ENCODE assay signal across 29 cellular contexts in the genomic region with DNA sequence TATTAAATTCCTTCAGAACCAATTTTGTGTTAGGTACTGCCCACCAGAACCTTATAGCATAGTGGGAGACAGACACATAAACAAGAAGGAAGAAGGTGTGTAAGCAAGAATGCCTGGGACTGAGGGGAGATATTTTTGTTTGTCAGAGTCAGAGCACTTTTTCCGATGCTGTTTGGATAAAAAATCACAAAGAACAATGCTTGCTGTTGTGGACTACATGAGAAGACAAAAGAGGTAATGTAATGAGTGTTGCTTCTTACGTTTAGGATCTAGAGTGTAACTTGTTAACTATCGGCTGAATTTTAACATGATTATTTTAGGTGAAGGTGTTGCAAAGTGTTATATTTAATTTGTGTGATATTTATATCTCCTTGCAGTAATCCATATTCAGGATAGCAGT.
DNase-seq lines count a peak whose midpoint lies in the region; ATAC-seq and TF ChIP-seq lines count a peak whose summit lies in the region.
"Had no signal": no experiment of that assay in that cellular context is flagged by ENCODE, and none has a peak within 500 bp of the region (broad histone marks: within the 10 kb centered on the region; RNA-seq: fewer than 3 reads in every experiment).

No MANE protein-coding gene starts in this region.

- H3K27me3 ChIP-seq in CD4-positive, CD25-positive, alpha-beta regulatory T cell (ENCODE audit: control insufficient read depth, insufficient read depth, low read length), result no peaks in the 10 kb centered on the region
- no peaks in the 10 kb centered on the region for H3K27me3 ChIP-seq in IMR-90 (ENCODE audit: control insufficient read depth, insufficient read depth, low read length)
- H3K27me3 ChIP-seq: BLaER1, heart right ventricle, left lung had no signal

- BruUV-seq in IMR-90 (replicated peaks; lab: Mats Ljungman, UMichigan), result no TSS peak

- peak overlapping the region; percentile 14 for H2BK5ac ChIP-seq in IMR-90 (ENCODE audit: low read depth, low read length, poor library complexity, severe bottlenecking)

- H3K27ac Mint-ChIP-seq in CD4-positive, CD25-positive, alpha-beta regulatory T cell, result peak overlapping the region in 2 of 3 donors; percentile 47 to 61
- peak overlapping the region; percentile 29 to 36 for H3K27ac Mint-ChIP-seq in effector memory CD8-positive, alpha-beta T cell
- peak overlapping the region; percentile 7 to 82 (median 42) for H3K27ac Mint-ChIP-seq in naive thymus-derived CD8-positive, alpha-beta T cell
- H3K27ac Mint-ChIP-seq: brain, H9 had no signal

- no peak overlapping the region for H3K56ac ChIP-seq in IMR-90 (ENCODE audit: extremely low read depth, insufficient read depth, low read length)

- H3K4me3 Mint-ChIP-seq in CD4-positive, CD25-positive, alpha-beta regulatory T cell, result no peak overlapping the region
- no peak overlapping the region for H3K4me3 Mint-ChIP-seq in effector memory CD8-positive, alpha-beta T cell
- H3K4me3 Mint-ChIP-seq in naive thymus-derived CD8-positive, alpha-beta T cell, result no peak overlapping the region
- H3K4me3 Mint-ChIP-seq: brain, H9, naive B cell had no signal

- H3K36me3 Mint-ChIP-seq in CD4-positive, CD25-positive, alpha-beta regulatory T cell, result peaks cover 38% of the 10 kb centered on the region
- peaks cover 89% of the 10 kb centered on the region for H3K36me3 Mint-ChIP-seq in effector memory CD8-positive, alpha-beta T cell (ENCODE audit: insufficient read depth)
- H3K36me3 Mint-ChIP-seq in naive thymus-derived CD8-positive, alpha-beta T cell, result peaks cover under 1 to 84% (median 18%) of the 10 kb centered on the region in 3 donors

- no peak for DNase-seq in CD4-positive, CD25-positive, alpha-beta regulatory T cell
- DNase-seq in IMR-90 (no peak), NCI-H146 (lab: John Stamatoyannopoulos, UW) (no peak), left colon (no peak)
- no peak for DNase-seq in effector memory CD8-positive, alpha-beta T cell
- DNase-seq in naive thymus-derived CD8-positive, alpha-beta T cell, result no peak
- DNase-seq in activated CD4-positive, alpha-beta T cell treated with anti-CD3 and anti-CD28 coated beads, Interleukin-2, amount 50 U/mL, for 48 hours, result no peak
- DNase-seq: activated CD4-positive, alpha-beta T cell treated with anti-CD3 and anti-CD28 coated beads, Interleukin-2, amount 50 U/mL, for 1 hour; activated CD8-positive, alpha-beta memory T cell treated with anti-CD3 and anti-CD28 coated beads, Interleukin-2, amount 50 U/mL, for 4 hours; activated effector memory CD4-positive, alpha-beta T cell treated with Interleukin-2 at 50 U/mL for 16 hours; DMS79 treated with DMSO at 0.1 percent for 48 hours; effector memory CD4-positive, alpha-beta T cell; foreskin fibroblast; GF-D8; H9; heart right ventricle; left lung; naive B cell; NCI-H1092; NCI-H187; NCI-H526; SHP77; small intestine; SW 1271; trophoblast cell had no signal

- H2AFZ ChIP-seq in IMR-90 (replicated peaks; ENCODE audit: low read length, poor library complexity), result no peak overlapping the region

- H3K36me3 ChIP-seq in CD4-positive, CD25-positive, alpha-beta regulatory T cell (ENCODE audit: control insufficient read depth, insufficient read depth, low read length), result peaks cover 85% of the 10 kb centered on the region
- H3K36me3 ChIP-seq in IMR-90 (ENCODE audit: control insufficient read depth, insufficient read depth, low read length), result peaks cover 21% of the 10 kb centered on the region; the same call in 1 of the 2 replicates

- WGBS in IMR-90 (ENCODE audit: extremely low coverage in 2 of 2, insufficient read length in 1 of 2), 2 experiments, result 100% methylated on average over 1 of the region's 3 CpGs; no CpG with 5 or more reads in 1 of the 2 experiments

- no peak overlapping the region for H3K14ac ChIP-seq in IMR-90 (replicated peaks; ENCODE audit: low read depth, low read length)

- H3K4me3 ChIP-seq in CD4-positive, CD25-positive, alpha-beta regulatory T cell (ENCODE audit: low read depth, low read length), result no peak overlapping the region
- no peak overlapping the region for H3K4me3 ChIP-seq in IMR-90 (ENCODE audit: insufficient read depth, low read depth, low read length)
- H3K4me3 ChIP-seq: BLaER1, heart right ventricle, left lung had no signal

- CTCF ChIA-PET in IMR-90 (lab: Yijun Ruan, JAX), result no interaction called here

- no peaks in the 10 kb centered on the region for H3K9me3 Mint-ChIP-seq in CD4-positive, CD25-positive, alpha-beta regulatory T cell
- H3K9me3 Mint-ChIP-seq in effector memory CD8-positive, alpha-beta T cell, result no peaks in the 10 kb centered on the region
- H3K9me3 Mint-ChIP-seq in naive thymus-derived CD8-positive, alpha-beta T cell, result no peaks in the 10 kb centered on the region
- H3K9me3 Mint-ChIP-seq: brain, H9, naive B cell had no signal

- POLR2A ChIA-PET in IMR-90 (lab: Charles Lee; ENCODE audit: unreplicated experiment), result no interaction called here
- POLR2A ChIA-PET in naive thymus-derived CD8-positive, alpha-beta T cell (lab: Charles Lee), result no interaction called here

- no peak for TF ChIP-seq RAD21 in IMR-90 (IDR thresholded peaks at IDR 0.05; ENCODE audit: low read length)

- H2AK9ac ChIP-seq in IMR-90 (replicated peaks; ENCODE audit: low read depth, low read length, poor library complexity), result no peak overlapping the region

- no peak overlapping the region for H3K9ac ChIP-seq in IMR-90 (ENCODE audit: low read depth, low read length)
- H3K9ac ChIP-seq: BLaER1 had no signal

- no peak overlapping the region for H4K8ac ChIP-seq in IMR-90 (ENCODE audit: low read depth in 2 of 2, low read length in 2 of 2)

- no peaks in the 10 kb centered on the region for H3K27me3 Mint-ChIP-seq in CD4-positive, CD25-positive, alpha-beta regulatory T cell
- no peaks in the 10 kb centered on the region for H3K27me3 Mint-ChIP-seq in effector memory CD8-positive, alpha-beta T cell
- no peaks in the 10 kb centered on the region for H3K27me3 Mint-ChIP-seq in naive thymus-derived CD8-positive, alpha-beta T cell
- H3K27me3 Mint-ChIP-seq: brain, naive B cell had no signal

- ATAC-seq in CD4-positive, CD25-positive, alpha-beta regulatory T cell (ENCODE audit: low read depth in 2 of 2), result no peak
- ATAC-seq in IMR-90 (ENCODE audit: low read depth), result no peak
- no peak for ATAC-seq in effector memory CD8-positive, alpha-beta T cell (replicated peaks)
- no peak for ATAC-seq in naive thymus-derived CD8-positive, alpha-beta T cell
- ATAC-seq in left colon, result no peak
- ATAC-seq: esophagus mucosa, heart right ventricle, left lung, Panc1 had no signal

- in situ Hi-C loops in IMR-90 (cut with MboI; ENCODE audit: low sequenced_read_pairs), result no loop called here

- H4K5ac ChIP-seq in IMR-90 (ENCODE audit: low read depth, low read length), result no peak overlapping the region

- dilution Hi-C loops in IMR-90 (cut with HindIII; ENCODE audit: low sequenced_read_pairs, unreplicated experiment), result no loop called here

- H3K4ac ChIP-seq in IMR-90 (ENCODE audit: low read depth, low read length), result no peak overlapping the region

- no peak overlapping the region for H3K23ac ChIP-seq in IMR-90 (ENCODE audit: low read depth, low read length)

- no peak overlapping the region for H2AK5ac ChIP-seq in IMR-90 (ENCODE audit: low read depth, low read length)

- no peak overlapping the region for H2BK20ac ChIP-seq in IMR-90 (ENCODE audit: low read depth, low read length)

- no peaks in the 10 kb centered on the region for H4K20me1 ChIP-seq in IMR-90 (ENCODE audit: insufficient read depth, low read length)
- H4K20me1 ChIP-seq: BLaER1 had no signal

- H3K4me2 ChIP-seq in IMR-90 (ENCODE audit: low read depth, low read length), result no peak overlapping the region
- H3K4me2 ChIP-seq: BLaER1 had no signal

- no peak overlapping the region for H2BK15ac ChIP-seq in IMR-90 (ENCODE audit: low read depth, low read length)

- H3K27ac ChIP-seq in CD4-positive, CD25-positive, alpha-beta regulatory T cell (ENCODE audit: insufficient read depth, low read length, poor library complexity, severe bottlenecking), result no peak overlapping the region
- no peak overlapping the region for H3K27ac ChIP-seq in IMR-90 (ENCODE audit: insufficient read depth, low read length)
- H3K27ac ChIP-seq: BLaER1, heart right ventricle, left lung had no signal

- peaks cover 13 to 24% (median 16%) of the 10 kb centered on the region in 4 donors for H3K4me1 Mint-ChIP-seq in CD4-positive, CD25-positive, alpha-beta regulatory T cell
- H3K4me1 Mint-ChIP-seq in effector memory CD8-positive, alpha-beta T cell (ENCODE audit: low read depth in 2 of 2), result peaks cover 4 to 15% of the 10 kb centered on the region in 2 donors
- peaks cover 18 to 43% (median 35%) of the 10 kb centered on the region in 4 donors for H3K4me1 Mint-ChIP-seq in naive thymus-derived CD8-positive, alpha-beta T cell
- H3K4me1 Mint-ChIP-seq: brain, H9 had no signal

- H3K18ac ChIP-seq in IMR-90 (ENCODE audit: low read depth, low read length), result no peak overlapping the region

- no peaks in the 10 kb centered on the region for H3K4me1 ChIP-seq in CD4-positive, CD25-positive, alpha-beta regulatory T cell (ENCODE audit: control insufficient read depth, insufficient read depth, low read length, poor library complexity, severe bottlenecking)
- H3K4me1 ChIP-seq in IMR-90 (ENCODE audit: control insufficient read depth, insufficient read depth, low read length), result no peaks in the 10 kb centered on the region
- H3K4me1 ChIP-seq: BLaER1, heart right ventricle, left lung had no signal

- TF ChIP-seq POLR2A in IMR-90 (IDR thresholded peaks at IDR 0.05; ENCODE audit: low read depth, low read length), result no peak

- no peaks in the 10 kb centered on the region for H3K9me1 ChIP-seq in IMR-90 (ENCODE audit: insufficient read depth, low read length)

- no peaks in the 10 kb centered on the region for H3K9me3 ChIP-seq in CD4-positive, CD25-positive, alpha-beta regulatory T cell (ENCODE audit: control insufficient read depth in 2 of 2, low read length in 2 of 2)
- H3K9me3 ChIP-seq in IMR-90 (ENCODE audit: control insufficient read depth, insufficient read depth, low read length), result no peaks in the 10 kb centered on the region
- H3K9me3 ChIP-seq: BLaER1, heart right ventricle, left lung had no signal

- no peak overlapping the region for H4K91ac ChIP-seq in IMR-90 (ENCODE audit: insufficient read depth, low read depth, low read length)

- no peaks in the 10 kb centered on the region; a peak in 2 of 4 replicates for H3K79me1 ChIP-seq in IMR-90 (ENCODE audit: low read depth in 1 of 2, low read length in 2 of 2)

- TF ChIP-seq CTCF in IMR-90 (conservative IDR thresholded peaks at IDR 0.05; ENCODE audit: low read depth, low read length), result no peak

- intact Hi-C loops in IMR-90 (cut with micrococcal nuclease) (no loop called here), left colon (cut with DNase I, micrococcal nuclease) (no loop called here)

- H2BK120ac ChIP-seq in IMR-90 (ENCODE audit: low read depth, low read length), result no peak overlapping the region

TF ChIP-seq in IMR-90, 13 proteins besides CTCF, POLR2A, EP300 and RAD21 (continues in another document):
- TF ChIP-seq RCOR1 (IDR thresholded peaks at IDR 0.05; ENCODE audit: insufficient replicate concordance, low read length), result no peak
